8 cellular contexts compared by ENCODE assay signal in the genomic region with DNA sequence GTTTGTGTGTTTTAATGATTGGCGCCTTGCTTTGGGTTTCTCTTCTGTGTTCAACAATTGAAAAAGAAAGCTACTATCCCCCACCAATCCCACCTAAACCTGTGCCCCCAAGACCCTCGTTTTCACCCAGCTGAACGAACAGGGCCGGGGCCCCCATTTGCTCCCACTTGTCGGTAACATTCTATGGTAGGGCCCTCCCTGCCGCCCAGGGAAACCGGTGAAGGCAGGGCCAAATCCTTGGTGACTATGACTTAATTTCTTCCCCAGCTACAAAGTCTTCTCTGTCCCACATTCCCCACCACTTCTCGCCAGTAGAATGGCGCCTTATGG. TPM values are rescaled to one million over a fixed set of nuclear protein-coding genes. Genes with fewer than 3 reads are reported as not detected.
DNase-seq lines count a peak whose midpoint lies in the region; ATAC-seq and TF ChIP-seq lines count a peak whose summit lies in the region.

No MANE protein-coding gene starts in this region.

- H3K4me1 ChIP-seq in DND-41 (ENCODE audit: insufficient read depth, low read length) (peaks cover 49% of the 10 kb centered on the region), PC-9 (replicated peaks; ENCODE audit: insufficient read depth) (peaks cover 21% of the 10 kb centered on the region), endodermal cell (ENCODE audit: control insufficient read depth, insufficient read depth, low read length) (peaks cover 6% of the 10 kb centered on the region), neuronal stem cell (ENCODE audit: control insufficient read depth in 2 of 2, insufficient read depth in 1 of 2, low read depth in 1 of 2, low read length in 2 of 2) (peaks cover 5 to 12% of the 10 kb centered on the region in 2 donors)

- no peak overlapping the region for H2BK12ac ChIP-seq in neuronal stem cell (ENCODE audit: low read length)

- H2BK5ac ChIP-seq in neuronal stem cell (ENCODE audit: low read length): peak overlapping the region; percentile 55

- H3K27me3 Mint-ChIP-seq in endodermal cell (ENCODE audit: insufficient read depth): peaks cover 11% of the 10 kb centered on the region

- H2AK5ac ChIP-seq in neuronal stem cell (ENCODE audit: low read depth, low read length): peak overlapping the region; percentile 67

- no peaks in the 10 kb centered on the region for H3K9me2 ChIP-seq in PC-9 (ENCODE audit: insufficient read depth)

- H3K79me1 ChIP-seq in neuronal stem cell (ENCODE audit: low read depth, low read length): peaks cover 2% of the 10 kb centered on the region

- peaks cover 15% of the 10 kb centered on the region for H3K4me1 Mint-ChIP-seq in endodermal cell

- H3K27ac Mint-ChIP-seq in endodermal cell: peak overlapping the region; percentile 99

- H2BK15ac ChIP-seq in neuronal stem cell (ENCODE audit: low read length): no peak overlapping the region

- H3K9ac ChIP-seq in DND-41 (ENCODE audit: low read depth, low read length): peak overlapping the region; percentile 70
- peak overlapping the region; percentile 76 for H3K9ac ChIP-seq in endodermal cell (ENCODE audit: extremely low read depth, low read length, poor library complexity, severe bottlenecking)
- H3K9ac ChIP-seq in neuronal stem cell (ENCODE audit: low read depth, low read length, poor library complexity): peak overlapping the region; percentile 37

- peak overlapping the region; percentile 90 for H3K27ac ChIP-seq in DND-41 (ENCODE audit: low read length)
- peak overlapping the region; percentile 51 for H3K27ac ChIP-seq in PC-9
- H3K27ac ChIP-seq in endodermal cell (ENCODE audit: low read depth, low read length): no peak overlapping the region
- no peak overlapping the region for H3K27ac ChIP-seq in neuronal stem cell (replicated peaks; ENCODE audit: low read length)

- H4K20me1 ChIP-seq in DND-41 (ENCODE audit: insufficient read depth, low read length): peaks cover 23% of the 10 kb centered on the region; the same call in 1 of the 2 replicates
- peaks cover 22% of the 10 kb centered on the region; the same call in 1 of the 2 replicates for H4K20me1 ChIP-seq in PC-9 (ENCODE audit: insufficient read depth)

- H3K23ac ChIP-seq in neuronal stem cell (ENCODE audit: low read depth, low read length, poor library complexity): no peak overlapping the region

- H2BK120ac ChIP-seq in neuronal stem cell (ENCODE audit: low read depth, low read length): no peak overlapping the region

- peaks cover 10% of the 10 kb centered on the region; the same call in 1 of the 2 replicates for H3F3A ChIP-seq in PC-9 (ENCODE audit: insufficient read depth, low read depth)

- intact Hi-C loops in PC-9 (cut with micrococcal nuclease; ENCODE audit: unreplicated experiment): loop anchor here (1.0 to 5.0 kb wide), 4 partner anchors 30 to 226 kb away; a partner anchor contains a TSS

- H3K9me3 ChIP-seq in DND-41 (ENCODE audit: insufficient read depth, low read length, severe bottlenecking): no peaks in the 10 kb centered on the region
- no peaks in the 10 kb centered on the region for H3K9me3 ChIP-seq in PC-9 (ENCODE audit: insufficient read depth, low read depth)
- H3K9me3 ChIP-seq in endodermal cell (ENCODE audit: control insufficient read depth, low read length): no peaks in the 10 kb centered on the region
- no peaks in the 10 kb centered on the region for H3K9me3 ChIP-seq in neuronal stem cell (replicated peaks in 1 of 2; ENCODE audit: control insufficient read depth in 2 of 2, insufficient read depth in 1 of 2, low read depth in 1 of 2, low read length in 2 of 2)

- TF ChIP-seq CTCF in DND-41 (IDR thresholded peaks at IDR 0.05; ENCODE audit: borderline replicate concordance, extremely low read depth, low read length, poor library complexity, severe bottlenecking) (no peak), PC-9 (conservative IDR thresholded peaks at IDR 0.05) (no peak), endodermal cell (conservative IDR thresholded peaks at IDR 0.05) (no peak)

- H3K4ac ChIP-seq in neuronal stem cell (ENCODE audit: low read length): no peak overlapping the region

- CTCF ChIA-PET in PC-9 (lab: Charles Lee): no interaction called here

- H3K36me3 Mint-ChIP-seq in endodermal cell (ENCODE audit: low read depth): peaks cover 38% of the 10 kb centered on the region

- H4K91ac ChIP-seq in neuronal stem cell (ENCODE audit: low read depth, low read length, poor library complexity): no peak overlapping the region

- TSS peak; percentile 92 for BruUV-seq in PC-9 (replicated peaks; lab: Mats Ljungman, UMichigan)

- H3K79me2 ChIP-seq in DND-41 (ENCODE audit: insufficient read depth, low read length): peaks cover 57% of the 10 kb centered on the region
- H3K79me2 ChIP-seq in PC-9 (ENCODE audit: low read depth): peaks cover 56% of the 10 kb centered on the region

- 20 to 21% methylated on average over 1 to 9 of the region's 9 CpGs for WGBS in endodermal cell (ENCODE audit: insufficient coverage in 1 of 2, insufficient read length in 1 of 2), 2 experiments
- no CpG with 5 or more reads among the region's 9 CpGs for WGBS in neuronal stem cell (ENCODE audit: extremely low coverage in 2 of 2, insufficient read length in 2 of 2, insufficient replicate concordance in 1 of 2), 2 donors

- peak overlapping the region; percentile 73 for H2AFZ ChIP-seq in DND-41 (ENCODE audit: low read depth, low read length)
- peak overlapping the region; percentile 95 for H2AFZ ChIP-seq in PC-9
- H2AFZ ChIP-seq in neuronal stem cell (ENCODE audit: low read length): peak overlapping the region; percentile 88

- H3K4me2 ChIP-seq in DND-41 (ENCODE audit: insufficient read depth, low read length): peak overlapping the region; percentile 71
- H3K4me2 ChIP-seq in PC-9: peak overlapping the region; percentile 98
- H3K4me2 ChIP-seq in neuronal stem cell (ENCODE audit: insufficient read depth, low read length, poor library complexity, severe bottlenecking): peak overlapping the region; percentile 83

- POLR2A ChIA-PET in PC-9 (lab: Charles Lee; ENCODE audit: unreplicated experiment): interaction anchor here (0.6 to 0.7 kb wide), 2 partner anchors 10 to 312 kb away, joined by 3 read pairs; no protein-coding TSS in a partner anchor

- no peak overlapping the region for H4K8ac ChIP-seq in neuronal stem cell (ENCODE audit: low read depth, low read length)

- H3K36me3 ChIP-seq in DND-41 (ENCODE audit: insufficient read depth, low read length): peaks cover 37% of the 10 kb centered on the region
- peaks cover 34% of the 10 kb centered on the region for H3K36me3 ChIP-seq in PC-9 (ENCODE audit: low read depth)
- H3K36me3 ChIP-seq in endodermal cell (ENCODE audit: control insufficient read depth, insufficient read depth, low read length): peaks cover 37% of the 10 kb centered on the region
- H3K36me3 ChIP-seq in neuronal stem cell (replicated peaks in 1 of 2; ENCODE audit: control insufficient read depth in 2 of 2, insufficient read depth in 2 of 2, low read length in 2 of 2): peaks cover 25 to 37% of the 10 kb centered on the region in 2 donors

- no peaks in the 10 kb centered on the region for H3K9me3 Mint-ChIP-seq in endodermal cell

- H3K4me3 Mint-ChIP-seq in endodermal cell: peak overlapping the region; percentile 99

- DNase-seq in DND-41 (no peak), PC-9 (no peak), endodermal cell (no peak), neuronal stem cell (ENCODE audit: low spot score) (no peak), iPS-NIHi11 (ENCODE audit: low spot score) (no peak), superior temporal gyrus (ENCODE audit: extremely low spot score) (no peak), activated gamma-delta T cell treated with Interleukin-2 at 50 U/mL for 16 hours (no peak)

- H3K4me3 ChIP-seq in DND-41 (ENCODE audit: low read depth in 1 of 2, low read length in 2 of 2): peak overlapping the region; percentile 45 to 73
- H3K4me3 ChIP-seq in PC-9: peak overlapping the region; percentile 86
- H3K4me3 ChIP-seq in endodermal cell (ENCODE audit: low read length): peak overlapping the region; percentile 93
- H3K4me3 ChIP-seq in neuronal stem cell (ENCODE audit: low read length in 2 of 2): peak overlapping the region; percentile 77 to 93

- no peak overlapping the region for H3K18ac ChIP-seq in neuronal stem cell (ENCODE audit: low read length)

- no peaks in the 10 kb centered on the region for H3K27me3 ChIP-seq in DND-41 (ENCODE audit: insufficient read depth, low read length, poor library complexity)
- no peaks in the 10 kb centered on the region for H3K27me3 ChIP-seq in PC-9 (ENCODE audit: insufficient read depth, low read depth)
- H3K27me3 ChIP-seq in endodermal cell (ENCODE audit: control insufficient read depth, insufficient read depth, low read length, poor library complexity, severe bottlenecking): no peaks in the 10 kb centered on the region
- H3K27me3 ChIP-seq in neuronal stem cell (ENCODE audit: control insufficient read depth in 3 of 3, insufficient read depth in 3 of 3, low read depth in 1 of 3, low read length in 3 of 3): no peaks in the 10 kb centered on the region

- no peak overlapping the region for H3K14ac ChIP-seq in neuronal stem cell (ENCODE audit: low read length)

- ATAC-seq in DND-41 (ENCODE audit: insufficient read depth, low read depth) (peak; percentile 9; the same call in 2 of the 3 replicates), HG03565 (IDR thresholded peaks at IDR 0.05; ENCODE audit: unreplicated experiment) (no peak)

RNA-seq across cellular contexts. Expression of a gene that starts 0.6 kb away (rescaled TPM):
- total RNA-seq in PC-9 (2021) (214 and 229 TPM in 2 replicates), endodermal cell (100 to 1,000 TPM; 190 to 211 TPM)
- polyA plus RNA-seq in endodermal cell (2013, experiment 1 of 2): 171 TPM
- 169 TPM for polyA plus RNA-seq in endodermal cell (2013, experiment 2 of 2)
- 80.4 TPM for polyA plus RNA-seq in neuronal stem cell (2013, experiment 1 of 2)
- polyA plus RNA-seq in neuronal stem cell (2013, experiment 2 of 2): 79.4 TPM

RNA-seq across cellular contexts. Expression of a gene that starts 19.2 kb away (rescaled TPM):
- total RNA-seq in PC-9 (2021): not detected in 2 replicates
- total RNA-seq in endodermal cell: 1 to 10 TPM; 6.8 to 8.0 TPM
- 6.1 TPM for polyA plus RNA-seq in endodermal cell (2013, experiment 1 of 2)
- 6.0 TPM for polyA plus RNA-seq in endodermal cell (2013, experiment 2 of 2)
- polyA plus RNA-seq in neuronal stem cell (2013, experiment 1 of 2): 4.8 TPM
- 4.3 TPM for polyA plus RNA-seq in neuronal stem cell (2013, experiment 2 of 2)

RNA-seq across cellular contexts. Expression of a gene that starts 29.6 kb away (rescaled TPM):
- total RNA-seq in PC-9 (2021) (55.0 and 55.4 TPM in 2 replicates), endodermal cell (10 to 100 TPM; 35.0 to 49.5 TPM)
- 52.9 TPM for polyA plus RNA-seq in endodermal cell (2013, experiment 1 of 2)
- polyA plus RNA-seq in endodermal cell (2013, experiment 2 of 2): 58.8 TPM
- 46.7 TPM for polyA plus RNA-seq in neuronal stem cell (2013, experiment 1 of 2)
- 46.2 TPM for polyA plus RNA-seq in neuronal stem cell (2013, experiment 2 of 2)

RNA-seq across cellular contexts. Expression of a gene that starts 39.9 kb away (rescaled TPM):
- total RNA-seq in PC-9 (2021) (85.3 and 99.5 TPM in 2 replicates), endodermal cell (10 to 100 TPM; 65.4 to 66.2 TPM)
- 71.4 TPM for polyA plus RNA-seq in endodermal cell (2013, experiment 1 of 2)
- polyA plus RNA-seq in endodermal cell (2013, experiment 2 of 2): 58.3 TPM
- 40.0 TPM for polyA plus RNA-seq in neuronal stem cell (2013, experiment 1 of 2)
- polyA plus RNA-seq in neuronal stem cell (2013, experiment 2 of 2): 40.3 TPM

RNA-seq across cellular contexts. Expression of a gene that starts 40.1 kb away (rescaled TPM):
- total RNA-seq in PC-9 (2021) (38.4 and 50.3 TPM in 2 replicates), endodermal cell (10 to 100 TPM; 27.0 to 28.3 TPM)
- 20.1 TPM for polyA plus RNA-seq in endodermal cell (2013, experiment 1 of 2)
- polyA plus RNA-seq in endodermal cell (2013, experiment 2 of 2): 18.2 TPM
- polyA plus RNA-seq in neuronal stem cell (2013, experiment 1 of 2): 17.8 TPM
- polyA plus RNA-seq in neuronal stem cell (2013, experiment 2 of 2): 17.4 TPM

Comparison
In these comparisons a context has a peak if more than half of its experiments do, and no peak if none do; other contexts are left out.
1. H3K27ac ChIP-seq: peak in DND-41 (single experiment) and PC-9 (single experiment); none in endodermal cell (single experiment) and neuronal stem cell (single experiment).
2. Peak in every context shown above with its lines, with median percentiles within 50 percentile points of each other: H2AFZ ChIP-seq, H3K4me2 ChIP-seq, H3K4me3 ChIP-seq and H3K9ac ChIP-seq.